In genomic region chr10:114768394-114768786, GRCh38 we compare ENCODE assay signal across 9 cellular contexts. TPM values are rescaled to one million over a fixed set of nuclear protein-coding genes. Genes with fewer than 3 reads are reported as not detected.
A peak's percentile ranks its signal among the peaks of the same experiment; 100 is the strongest.
DNase-seq lines count a peak whose midpoint lies in the region; ATAC-seq, FAIRE-seq and TF ChIP-seq lines count a peak whose summit lies in the region.
"Had no signal": no experiment of that assay in that cellular context is flagged by ENCODE, and none has a peak within 500 bp of the region (broad histone marks: within the 10 kb centered on the region; RNA-seq: fewer than 3 reads in every experiment).

No MANE protein-coding gene starts in this region.

- 2 to 4% methylated on average over 5 to 15 of the region's 26 CpGs for WGBS in thyroid gland, 2 donors

- peaks cover 56% of the 10 kb centered on the region for H3K27me3 Mint-ChIP-seq in activated CD8-positive, alpha-beta memory T cell treated with anti-CD3 and anti-CD28 coated beads, Interleukin-2, amount 10 ng/mL, durations not matched to agents 7 days and 5 days

- TF ChIP-seq POLR2A in thyroid gland (IDR thresholded peaks at IDR 0.05), result no peak

- no peak overlapping the region for H3K4me3 Mint-ChIP-seq in activated CD8-positive, alpha-beta memory T cell treated with anti-CD3 and anti-CD28 coated beads, Interleukin-2, amount 10 ng/mL, durations not matched to agents 7 days and 5 days

- H3K27me3 ChIP-seq in adipocyte (replicated peaks; ENCODE audit: control insufficient read depth, insufficient read depth, low read length), result no peaks in the 10 kb centered on the region
- no peaks in the 10 kb centered on the region for H3K27me3 ChIP-seq in thyroid gland

- DNase-seq in activated CD8-positive, alpha-beta memory T cell treated with anti-CD3 and anti-CD28 coated beads for 24 hours, result peak; percentile 64
- DNase-seq in activated CD8-positive, alpha-beta memory T cell treated with anti-CD3 and anti-CD28 coated beads, Interleukin-2, amount 10 ng/mL, durations not matched to agents 7 days and 5 days, result no peak
- DNase-seq in adipocyte (ENCODE audit: low read depth) (no peak), kidney (no peak), thyroid gland (peak in 1 of 2 donors; percentile 28), DMS153 (lab: John Stamatoyannopoulos, UW) (no peak), DMS153 treated with DMSO at 0.1 percent for 48 hours (lab: John Stamatoyannopoulos, UW; ENCODE audit: unreplicated experiment) (no peak)

- H3K36me3 Mint-ChIP-seq in activated CD8-positive, alpha-beta memory T cell treated with anti-CD3 and anti-CD28 coated beads, Interleukin-2, amount 10 ng/mL, durations not matched to agents 7 days and 5 days, result peaks cover 1% of the 10 kb centered on the region
- H3K36me3 Mint-ChIP-seq: activated naive CD4-positive, alpha-beta T cell treated with anti-CD3 and anti-CD28 coated beads, Interleukin-2, amount 50 U/mL, for 72 hours had no signal

- no peak for ATAC-seq in activated CD8-positive, alpha-beta memory T cell treated with anti-CD3 and anti-CD28 coated beads, Interleukin-2, amount 10 ng/mL, durations not matched to agents 7 days and 5 days
- ATAC-seq in GM18873 (IDR thresholded peaks at IDR 0.05; ENCODE audit: low FRiP score, unreplicated experiment), result no peak

- peak overlapping the region; percentile 26 for H3K9ac ChIP-seq in adipocyte (ENCODE audit: low read length)
- no peak overlapping the region for H3K9ac ChIP-seq in kidney (ENCODE audit: low read length in 2 of 2)

- H3K4me1 ChIP-seq in adipocyte (ENCODE audit: control insufficient read depth, insufficient read depth, low read length) (peaks cover 9% of the 10 kb centered on the region), kidney (ENCODE audit: control insufficient read depth in 1 of 2, insufficient read depth in 1 of 2, low read depth in 1 of 2, low read length in 2 of 2) (no peaks in the 10 kb centered on the region), thyroid gland (peaks cover 6 to 13% of the 10 kb centered on the region in 2 donors)

- peak overlapping the region; percentile 83 for H3K4me3 ChIP-seq in adipocyte (ENCODE audit: low read length)
- H3K4me3 ChIP-seq in kidney (ENCODE audit: low read length in 2 of 2), result peak overlapping the region; percentile 40 to 60
- H3K4me3 ChIP-seq in thyroid gland (replicated peaks in 1 of 3), result peak overlapping the region in 2 of 3 donors; percentile 31 to 63

- H3K36me3 ChIP-seq in adipocyte (ENCODE audit: control insufficient read depth, insufficient read depth, low read length, severe bottlenecking) (no peaks in the 10 kb centered on the region), kidney (ENCODE audit: control insufficient read depth in 1 of 2, insufficient read depth in 2 of 2, low read length in 2 of 2) (no peaks in the 10 kb centered on the region), thyroid gland (no peaks in the 10 kb centered on the region)

- FAIRE-seq in kidney (lab: Jason Lieb, UNC), result no peak

- H3K9me3 ChIP-seq in adipocyte (ENCODE audit: control insufficient read depth, low read length) (no peaks in the 10 kb centered on the region), kidney (ENCODE audit: control insufficient read depth in 1 of 2, low read length in 2 of 2) (no peaks in the 10 kb centered on the region), thyroid gland (no peaks in the 10 kb centered on the region)

- TF ChIP-seq CTCF in kidney (IDR thresholded peaks at IDR 0.05; ENCODE audit: borderline replicate concordance, extremely low read depth, insufficient read depth) (no peak), thyroid gland (IDR thresholded peaks at IDR 0.05) (no peak)

- peaks cover 18% of the 10 kb centered on the region for H3K4me1 Mint-ChIP-seq in activated CD8-positive, alpha-beta memory T cell treated with anti-CD3 and anti-CD28 coated beads, Interleukin-2, amount 10 ng/mL, durations not matched to agents 7 days and 5 days

- intact Hi-C loops in kidney (cut with DNase I), result no loop called here
- intact Hi-C loops in thyroid gland (cut with DNase I), result no loop called here

- CTCF ChIA-PET in activated CD8-positive, alpha-beta memory T cell treated with anti-CD3 and anti-CD28 coated beads, Interleukin-2, amount 10 ng/mL, durations not matched to agents 7 days and 5 days (lab: Charles Lee), result interaction anchor here (0.6 kb wide), 1 partner anchor 93 kb away, joined by 3 read pairs; no protein-coding TSS in a partner anchor

- no peaks in the 10 kb centered on the region for H3K9me3 Mint-ChIP-seq in activated CD8-positive, alpha-beta memory T cell treated with anti-CD3 and anti-CD28 coated beads, Interleukin-2, amount 10 ng/mL, durations not matched to agents 7 days and 5 days (ENCODE audit: low read depth)
- H3K9me3 Mint-ChIP-seq: activated naive CD4-positive, alpha-beta T cell treated with anti-CD3 and anti-CD28 coated beads, Interleukin-2, amount 50 U/mL, for 72 hours had no signal

- H3K27ac Mint-ChIP-seq in activated CD8-positive, alpha-beta memory T cell treated with anti-CD3 and anti-CD28 coated beads, Interleukin-2, amount 10 ng/mL, durations not matched to agents 7 days and 5 days, result no peak overlapping the region
- H3K27ac Mint-ChIP-seq: activated naive CD4-positive, alpha-beta T cell treated with anti-CD3 and anti-CD28 coated beads, Interleukin-2, amount 50 U/mL, for 72 hours had no signal

- H3K27ac ChIP-seq in kidney (ENCODE audit: low read depth in 2 of 2, low read length in 2 of 2) (no peak overlapping the region), thyroid gland (peak overlapping the region; percentile 37 to 89 (median 60))

RNA-seq across cellular contexts. Expression of gene FHIP2A, which starts 53.2 kb away (rescaled TPM):
- 10 to 100 TPM; 33.5 to 35.7 TPM for total RNA-seq in activated CD8-positive, alpha-beta memory T cell treated with anti-CD3 and anti-CD28 coated beads, Interleukin-2, amount 10 ng/mL, durations not matched to agents 7 days and 5 days
- total RNA-seq in kidney, result 26.2 TPM
- 5.2 TPM for polyA plus RNA-seq in kidney (ENCODE audit: insufficient read depth, low read depth, low replicate concordance)
- total RNA-seq in thyroid gland, result 10 to 100 TPM; 37.8 to 52.3 (median 43.1) TPM

Comparison
In these comparisons a context has a peak if more than half of its experiments do, and no peak if none do; other contexts are left out.
1. H3K27ac ChIP-seq: peak in thyroid gland (3 of 3); none in kidney (0 of 2).
2. Peak in every context shown above with its lines, with median percentiles within 50 percentile points of each other: H3K4me3 ChIP-seq.